ENCODE assay signal across 1 cellular context in the genomic region with DNA sequence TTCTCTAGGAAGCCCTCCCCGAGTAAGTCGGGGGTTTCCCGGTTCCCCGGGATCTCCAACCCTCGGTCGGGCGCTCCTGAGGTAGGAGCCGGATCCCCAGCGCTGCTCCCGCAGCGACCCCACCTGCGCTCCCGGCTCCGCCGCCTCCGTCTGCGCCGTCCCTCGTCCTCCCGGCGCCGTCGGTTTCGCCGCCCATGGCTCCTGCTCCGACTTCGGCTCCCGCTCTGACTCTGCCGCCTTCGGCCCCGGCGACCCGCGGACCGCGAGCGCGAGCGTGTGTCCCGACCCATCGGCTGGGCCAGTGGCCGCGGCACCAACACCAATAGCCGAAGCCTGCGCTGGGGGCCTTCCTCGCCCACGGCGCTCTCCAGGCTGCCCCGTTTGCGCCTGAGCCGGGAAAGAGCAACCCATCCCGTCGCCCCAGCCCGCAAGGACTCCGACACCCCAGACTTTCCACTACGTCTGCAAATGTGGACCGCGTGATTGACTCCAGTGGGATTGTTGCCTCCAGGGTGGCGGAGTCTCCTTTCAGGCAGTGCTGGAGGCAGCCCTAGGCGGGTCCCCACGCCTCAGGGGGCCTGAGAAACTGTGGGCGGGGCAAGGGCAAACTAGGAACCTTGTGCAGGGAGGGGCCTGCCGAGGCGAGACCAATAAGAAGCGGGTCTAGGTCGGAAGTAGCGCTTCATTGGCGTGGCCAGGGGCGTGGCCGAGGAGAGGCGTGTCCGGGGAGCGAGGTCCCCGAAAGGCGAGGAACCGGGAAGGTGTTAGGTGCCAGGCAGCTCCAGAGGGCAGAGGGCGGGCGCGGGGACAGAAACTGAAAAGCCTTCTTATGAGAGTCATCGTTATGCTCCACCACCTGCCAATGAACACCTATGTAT.
A peak's percentile ranks its signal among the peaks of the same experiment; 100 is the strongest.
TF ChIP-seq lines count a peak whose summit lies in the region.

Gene CACTIN, minus strand, starts transcription at position 318 of the 878 bp plus-strand sequence. Its CDS starts 28 bp downstream, at position 290.

TF ChIP-seq in K562, 482 proteins besides CTCF, POLR2A, EP300 and RAD21 (continued from another document and continues in another):
- TF ChIP-seq, protein P1, sequence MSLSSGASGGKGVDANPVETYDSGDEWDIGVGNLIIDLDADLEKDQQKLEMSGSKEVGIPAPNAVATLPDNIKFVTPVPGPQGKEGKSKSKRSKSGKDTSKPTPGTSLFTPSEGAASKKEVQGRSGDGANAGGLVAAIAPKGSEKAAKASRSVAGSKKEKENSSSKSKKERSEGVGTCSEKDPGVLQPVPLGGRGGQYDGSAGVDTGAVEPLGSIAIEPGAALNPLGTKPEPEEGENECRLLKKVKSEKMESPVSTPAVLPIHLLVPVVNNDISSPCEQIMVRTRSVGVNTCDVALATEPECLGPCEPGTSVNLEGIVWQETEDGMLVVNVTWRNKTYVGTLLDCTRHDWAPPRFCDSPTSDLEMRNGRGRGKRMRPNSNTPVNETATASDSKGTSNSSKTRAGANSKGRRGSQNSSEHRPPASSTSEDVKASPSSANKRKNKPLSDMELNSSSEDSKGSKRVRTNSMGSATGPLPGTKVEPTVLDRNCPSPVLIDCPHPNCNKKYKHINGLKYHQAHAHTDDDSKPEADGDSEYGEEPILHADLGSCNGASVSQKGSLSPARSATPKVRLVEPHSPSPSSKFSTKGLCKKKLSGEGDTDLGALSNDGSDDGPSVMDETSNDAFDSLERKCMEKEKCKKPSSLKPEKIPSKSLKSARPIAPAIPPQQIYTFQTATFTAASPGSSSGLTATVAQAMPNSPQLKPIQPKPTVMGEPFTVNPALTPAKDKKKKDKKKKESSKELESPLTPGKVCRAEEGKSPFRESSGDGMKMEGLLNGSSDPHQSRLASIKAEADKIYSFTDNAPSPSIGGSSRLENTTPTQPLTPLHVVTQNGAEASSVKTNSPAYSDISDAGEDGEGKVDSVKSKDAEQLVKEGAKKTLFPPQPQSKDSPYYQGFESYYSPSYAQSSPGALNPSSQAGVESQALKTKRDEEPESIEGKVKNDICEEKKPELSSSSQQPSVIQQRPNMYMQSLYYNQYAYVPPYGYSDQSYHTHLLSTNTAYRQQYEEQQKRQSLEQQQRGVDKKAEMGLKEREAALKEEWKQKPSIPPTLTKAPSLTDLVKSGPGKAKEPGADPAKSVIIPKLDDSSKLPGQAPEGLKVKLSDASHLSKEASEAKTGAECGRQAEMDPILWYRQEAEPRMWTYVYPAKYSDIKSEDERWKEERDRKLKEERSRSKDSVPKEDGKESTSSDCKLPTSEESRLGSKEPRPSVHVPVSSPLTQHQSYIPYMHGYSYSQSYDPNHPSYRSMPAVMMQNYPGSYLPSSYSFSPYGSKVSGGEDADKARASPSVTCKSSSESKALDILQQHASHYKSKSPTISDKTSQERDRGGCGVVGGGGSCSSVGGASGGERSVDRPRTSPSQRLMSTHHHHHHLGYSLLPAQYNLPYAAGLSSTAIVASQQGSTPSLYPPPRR (CRISPR knock-in tag; IDR thresholded peaks at IDR 0.05; ENCODE audit: borderline replicate concordance), result no peak
- no peak for TF ChIP-seq U2AF2 (optimal IDR thresholded peaks at IDR 0.05; ENCODE audit: low read depth, low read length)
- no peak for TF ChIP-seq MCM7 (IDR thresholded peaks at IDR 0.05)
- peak; percentile 81 for TF ChIP-seq SAP30 (IDR thresholded peaks at IDR 0.05; ENCODE audit: borderline replicate concordance, insufficient read depth, low read depth, low read length, poor library complexity, severe bottlenecking)
- TF ChIP-seq CBX1 (IDR thresholded peaks at IDR 0.05; ENCODE audit: low read depth), result no peak
- no peak for TF ChIP-seq ZNF311 (CRISPR knock-in tag; IDR thresholded peaks at IDR 0.05)
- TF ChIP-seq, protein P2, sequence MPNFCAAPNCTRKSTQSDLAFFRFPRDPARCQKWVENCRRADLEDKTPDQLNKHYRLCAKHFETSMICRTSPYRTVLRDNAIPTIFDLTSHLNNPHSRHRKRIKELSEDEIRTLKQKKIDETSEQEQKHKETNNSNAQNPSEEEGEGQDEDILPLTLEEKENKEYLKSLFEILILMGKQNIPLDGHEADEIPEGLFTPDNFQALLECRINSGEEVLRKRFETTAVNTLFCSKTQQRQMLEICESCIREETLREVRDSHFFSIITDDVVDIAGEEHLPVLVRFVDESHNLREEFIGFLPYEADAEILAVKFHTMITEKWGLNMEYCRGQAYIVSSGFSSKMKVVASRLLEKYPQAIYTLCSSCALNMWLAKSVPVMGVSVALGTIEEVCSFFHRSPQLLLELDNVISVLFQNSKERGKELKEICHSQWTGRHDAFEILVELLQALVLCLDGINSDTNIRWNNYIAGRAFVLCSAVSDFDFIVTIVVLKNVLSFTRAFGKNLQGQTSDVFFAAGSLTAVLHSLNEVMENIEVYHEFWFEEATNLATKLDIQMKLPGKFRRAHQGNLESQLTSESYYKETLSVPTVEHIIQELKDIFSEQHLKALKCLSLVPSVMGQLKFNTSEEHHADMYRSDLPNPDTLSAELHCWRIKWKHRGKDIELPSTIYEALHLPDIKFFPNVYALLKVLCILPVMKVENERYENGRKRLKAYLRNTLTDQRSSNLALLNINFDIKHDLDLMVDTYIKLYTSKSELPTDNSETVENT (CRISPR knock-in tag; IDR thresholded peaks at IDR 0.05), result peak; percentile 59; the same call in 1 of the 2 replicates
- TF ChIP-seq NELFE (IDR thresholded peaks at IDR 0.05; ENCODE audit: insufficient read depth, insufficient read length), result no peak
- TF ChIP-seq MYC (IDR thresholded peaks at IDR 0.05; ENCODE audit: low read depth, low read length), result peak; percentile 79
- no peak for TF ChIP-seq MYC (CRISPR knock-in tag; IDR thresholded peaks at IDR 0.05; ENCODE audit: borderline replicate concordance, low read depth)
- TF ChIP-seq SMARCA4 (IDR thresholded peaks at IDR 0.05), result 0 out of 2 replicates have a peak, but pooled peaks have one; percentile 25
- peak; percentile 55 for TF ChIP-seq PCBP1 (IDR thresholded peaks at IDR 0.05; ENCODE audit: low read depth, low read length, poor library complexity, severe bottlenecking)
- TF ChIP-seq SIN3A (IDR thresholded peaks at IDR 0.05; ENCODE audit: borderline replicate concordance in 2 of 2, control insufficient read depth in 1 of 2, low read depth in 2 of 2, low read length in 2 of 2), result peak; percentile 68 to 92; a peak in 2 of 4 replicates
- TF ChIP-seq L3MBTL2 (IDR thresholded peaks at IDR 0.05), result peak; percentile 96
- peak; percentile 99 for TF ChIP-seq NFE2 (IDR thresholded peaks at IDR 0.05; ENCODE audit: low read depth)
- TF ChIP-seq, protein P3, sequence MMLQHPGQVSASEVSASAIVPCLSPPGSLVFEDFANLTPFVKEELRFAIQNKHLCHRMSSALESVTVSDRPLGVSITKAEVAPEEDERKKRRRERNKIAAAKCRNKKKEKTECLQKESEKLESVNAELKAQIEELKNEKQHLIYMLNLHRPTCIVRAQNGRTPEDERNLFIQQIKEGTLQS (IDR thresholded peaks at IDR 0.05), result no peak
- TF ChIP-seq, protein P3 (CRISPR knock-in tag; conservative IDR thresholded peaks at IDR 0.05), result no peak
- TF ChIP-seq, protein P4, sequence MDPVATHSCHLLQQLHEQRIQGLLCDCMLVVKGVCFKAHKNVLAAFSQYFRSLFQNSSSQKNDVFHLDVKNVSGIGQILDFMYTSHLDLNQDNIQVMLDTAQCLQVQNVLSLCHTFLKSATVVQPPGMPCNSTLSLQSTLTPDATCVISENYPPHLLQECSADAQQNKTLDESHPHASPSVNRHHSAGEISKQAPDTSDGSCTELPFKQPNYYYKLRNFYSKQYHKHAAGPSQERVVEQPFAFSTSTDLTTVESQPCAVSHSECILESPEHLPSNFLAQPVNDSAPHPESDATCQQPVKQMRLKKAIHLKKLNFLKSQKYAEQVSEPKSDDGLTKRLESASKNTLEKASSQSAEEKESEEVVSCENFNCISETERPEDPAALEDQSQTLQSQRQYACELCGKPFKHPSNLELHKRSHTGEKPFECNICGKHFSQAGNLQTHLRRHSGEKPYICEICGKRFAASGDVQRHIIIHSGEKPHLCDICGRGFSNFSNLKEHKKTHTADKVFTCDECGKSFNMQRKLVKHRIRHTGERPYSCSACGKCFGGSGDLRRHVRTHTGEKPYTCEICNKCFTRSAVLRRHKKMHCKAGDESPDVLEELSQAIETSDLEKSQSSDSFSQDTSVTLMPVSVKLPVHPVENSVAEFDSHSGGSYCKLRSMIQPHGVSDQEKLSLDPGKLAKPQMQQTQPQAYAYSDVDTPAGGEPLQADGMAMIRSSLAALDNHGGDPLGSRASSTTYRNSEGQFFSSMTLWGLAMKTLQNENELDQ (CRISPR knock-in tag; IDR thresholded peaks at IDR 0.05; ENCODE audit: borderline replicate concordance), result peak; percentile 55; the same call in 1 of the 2 replicates
- TF ChIP-seq ZZZ3 (IDR thresholded peaks at IDR 0.05), result no peak
- no peak for TF ChIP-seq FOXA1 (IDR thresholded peaks at IDR 0.05; ENCODE audit: borderline replicate concordance)
- TF ChIP-seq, protein P5, sequence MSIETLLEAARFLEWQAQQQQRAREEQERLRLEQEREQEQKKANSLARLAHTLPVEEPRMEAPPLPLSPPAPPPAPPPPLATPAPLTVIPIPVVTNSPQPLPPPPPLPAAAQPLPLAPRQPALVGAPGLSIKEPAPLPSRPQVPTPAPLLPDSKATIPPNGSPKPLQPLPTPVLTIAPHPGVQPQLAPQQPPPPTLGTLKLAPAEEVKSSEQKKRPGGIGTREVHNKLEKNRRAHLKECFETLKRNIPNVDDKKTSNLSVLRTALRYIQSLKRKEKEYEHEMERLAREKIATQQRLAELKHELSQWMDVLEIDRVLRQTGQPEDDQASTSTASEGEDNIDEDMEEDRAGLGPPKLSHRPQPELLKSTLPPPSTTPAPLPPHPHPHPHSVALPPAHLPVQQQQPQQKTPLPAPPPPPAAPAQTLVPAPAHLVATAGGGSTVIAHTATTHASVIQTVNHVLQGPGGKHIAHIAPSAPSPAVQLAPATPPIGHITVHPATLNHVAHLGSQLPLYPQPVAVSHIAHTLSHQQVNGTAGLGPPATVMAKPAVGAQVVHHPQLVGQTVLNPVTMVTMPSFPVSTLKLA (conservative IDR thresholded peaks at IDR 0.05), result peak; percentile 97
- TF ChIP-seq, protein P6, sequence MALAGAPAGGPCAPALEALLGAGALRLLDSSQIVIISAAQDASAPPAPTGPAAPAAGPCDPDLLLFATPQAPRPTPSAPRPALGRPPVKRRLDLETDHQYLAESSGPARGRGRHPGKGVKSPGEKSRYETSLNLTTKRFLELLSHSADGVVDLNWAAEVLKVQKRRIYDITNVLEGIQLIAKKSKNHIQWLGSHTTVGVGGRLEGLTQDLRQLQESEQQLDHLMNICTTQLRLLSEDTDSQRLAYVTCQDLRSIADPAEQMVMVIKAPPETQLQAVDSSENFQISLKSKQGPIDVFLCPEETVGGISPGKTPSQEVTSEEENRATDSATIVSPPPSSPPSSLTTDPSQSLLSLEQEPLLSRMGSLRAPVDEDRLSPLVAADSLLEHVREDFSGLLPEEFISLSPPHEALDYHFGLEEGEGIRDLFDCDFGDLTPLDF (CRISPR knock-in tag; IDR thresholded peaks at IDR 0.05), result peak; percentile 95
- no peak for TF ChIP-seq BCL6 (CRISPR knock-in tag; IDR thresholded peaks at IDR 0.05)
- no peak for TF ChIP-seq ZNF561 (CRISPR knock-in tag; conservative IDR thresholded peaks at IDR 0.05)
- peak in 1 of 2 experiments; percentile 67; a peak in 1 of 4 replicates for TF ChIP-seq UBTF (IDR thresholded peaks at IDR 0.05; ENCODE audit: borderline replicate concordance in 1 of 2, low read depth in 2 of 2, low read length in 2 of 2)
- no peak for TF ChIP-seq HLTF (IDR thresholded peaks at IDR 0.05)
- TF ChIP-seq USF1 (CRISPR knock-in tag; IDR thresholded peaks at IDR 0.05), result peak; percentile 46; the same call in 1 of the 2 replicates
